ENCODE assay signal across 24 cellular contexts in the genomic region with DNA sequence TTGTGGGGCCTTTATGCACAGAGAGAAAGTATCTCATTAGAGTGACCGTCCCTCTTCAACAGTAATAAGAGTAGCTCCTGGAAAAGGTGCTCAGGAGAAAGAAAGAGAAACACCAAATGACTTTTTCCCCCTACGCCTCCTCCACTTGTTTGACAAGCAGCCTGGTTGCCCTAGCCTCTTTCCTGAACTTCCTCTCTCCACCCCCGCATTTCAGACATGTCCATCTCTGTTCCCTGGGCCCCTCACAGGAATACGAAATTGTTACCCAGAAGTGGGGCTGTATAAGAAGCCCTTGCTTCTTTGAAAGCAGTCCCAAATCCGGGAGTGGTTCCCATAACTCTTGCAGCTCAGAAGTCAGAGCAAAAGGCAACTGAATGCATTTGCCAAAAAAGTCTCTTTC.
"Had no signal": no experiment of that assay in that cellular context is flagged by ENCODE, and none has a peak within 500 bp of the region (broad histone marks: within the 10 kb centered on the region; RNA-seq: fewer than 3 reads in every experiment).

No MANE protein-coding gene starts in this region.

- H3K27ac Mint-ChIP-seq: mesothelial cell of epicardium; naive B cell; stimulated activated memory B cell treated with anti-CD40 and anti-IgM and Interleukin-4, amounts not matched to agents 10 μg/mL and 1 μg/mL and 100 μg/mL, for 72 hours; stimulated activated naive CD8-positive, alpha-beta T cell treated with anti-CD3 and anti-CD28 coated beads, Interleukin-15, Interleukin-2, amounts not matched to agents 100 ng/mL and 50 ng/mL, for 24 hours had no signal

- H3K4me3 ChIP-seq: colonic mucosa, left lung, mucosa of descending colon, ovary, psoas muscle, sigmoid colon, transverse colon, upper lobe of right lung, vagina had no signal

- H3K27me3 Mint-ChIP-seq: central memory CD8-positive, alpha-beta T cell; natural killer cell treated with Interleukin-12 subunit alpha and Interleukin-12 subunit beta and Interleukin-15 and Interleukin-18, amount 100 ng/mL, for 72 hours; stimulated activated memory B cell treated with anti-CD40 and anti-IgM and Interleukin-4, amounts not matched to agents 10 μg/mL and 1 μg/mL and 100 μg/mL, for 72 hours; stimulated activated naive CD8-positive, alpha-beta T cell treated with anti-CD3 and anti-CD28 coated beads, Interleukin-15, Interleukin-2, amounts not matched to agents 100 ng/mL and 50 ng/mL, for 24 hours had no signal

- ATAC-seq: left lung; mucosa of descending colon; natural killer cell treated with Interleukin-12 subunit alpha and Interleukin-12 subunit beta and Interleukin-15 and Interleukin-18, amount 100 ng/mL, for 72 hours; psoas muscle; right cardiac atrium; stimulated activated memory B cell treated with anti-CD40 and anti-IgM and Interleukin-4, amounts not matched to agents 10 μg/mL and 1 μg/mL and 100 μg/mL, for 72 hours; upper lobe of right lung had no signal

- H3K27me3 ChIP-seq: colonic mucosa, left lung, ovary, sigmoid colon, transverse colon, upper lobe of right lung, vagina had no signal

- H3K4me1 ChIP-seq: colonic mucosa, psoas muscle, sigmoid colon, vagina had no signal

- H3K27ac ChIP-seq: colonic mucosa, left lung, ovary, psoas muscle, sigmoid colon, transverse colon, upper lobe of right lung, vagina had no signal

- H3K9me3 Mint-ChIP-seq: central memory CD8-positive, alpha-beta T cell had no signal

- H3K9me3 ChIP-seq: colonic mucosa, left lung, mucosa of descending colon, ovary, psoas muscle, sigmoid colon, transverse colon, upper lobe of right lung, vagina had no signal

- H3K36me3 ChIP-seq: colonic mucosa, left lung, ovary, sigmoid colon, transverse colon, upper lobe of right lung, vagina had no signal

- DNase-seq: colonic mucosa; dermis blood vessel endothelial cell; effector memory CD4-positive, alpha-beta T cell; erythroblast; left lung; mesenchymal stem cell; mucosa of descending colon; naive B cell; nucleus accumbens; ovary; posterior cingulate gyrus; psoas muscle; right cardiac atrium; sigmoid colon; stimulated activated CD4-positive, alpha-beta T cell treated with anti-CD3 and anti-CD28 coated beads, Interleukin-2, amount 100 ng/mL, for 24 hours; stimulated activated CD4-positive, alpha-beta T cell treated with anti-CD3 and anti-CD28 coated beads, Interleukin-4, amount 100 ng/mL, for 24 hours; transverse colon; upper lobe of right lung had no signal

- H3K4me3 Mint-ChIP-seq: central memory CD8-positive, alpha-beta T cell; mesothelial cell of epicardium; naive B cell; natural killer cell treated with Interleukin-12 subunit alpha and Interleukin-12 subunit beta and Interleukin-15 and Interleukin-18, amount 100 ng/mL, for 72 hours; stimulated activated memory B cell treated with anti-CD40 and anti-IgM and Interleukin-4, amounts not matched to agents 10 μg/mL and 1 μg/mL and 100 μg/mL, for 72 hours; stimulated activated naive CD8-positive, alpha-beta T cell treated with anti-CD3 and anti-CD28 coated beads, Interleukin-15, Interleukin-2, amounts not matched to agents 100 ng/mL and 50 ng/mL, for 24 hours had no signal

- H3K36me3 Mint-ChIP-seq: mesothelial cell of epicardium had no signal
